In the genomic region with DNA sequence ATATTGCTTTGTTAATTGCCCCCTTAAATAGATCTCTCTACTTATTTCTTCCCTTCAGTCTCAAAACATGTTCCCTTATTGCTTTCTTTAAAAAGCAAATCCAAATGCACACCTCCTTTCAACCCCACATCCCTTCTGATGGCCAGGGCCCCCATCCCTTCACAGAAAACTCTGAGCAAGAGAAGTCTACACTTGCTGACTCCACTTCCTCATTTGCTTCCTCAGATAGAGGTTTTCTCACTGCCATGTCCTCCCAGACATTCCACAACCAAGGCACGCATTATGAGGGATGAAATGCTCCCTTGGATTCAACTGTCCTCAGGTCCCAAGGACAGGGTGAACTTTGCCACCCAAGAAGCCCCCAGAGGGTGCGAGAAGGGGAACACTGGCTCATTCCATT, we compare ENCODE assay signal across 17 cellular contexts.
"Had no signal": no experiment of that assay in that cellular context is flagged by ENCODE, and none has a peak within 500 bp of the region (broad histone marks: within the 10 kb centered on the region; RNA-seq: fewer than 3 reads in every experiment).

No MANE protein-coding gene starts in this region.

- DNase-seq: dorsolateral prefrontal cortex; effector CD8-positive, alpha-beta T cell; heart left ventricle; hypothalamus; kidney glomerular epithelial cell; mesendoderm; naive B cell; spleen; stimulated activated CD4-positive, alpha-beta T cell treated with anti-CD3 and anti-CD28 coated beads, Interleukin-2, amount 100 ng/mL, for 24 hours; stimulated activated naive CD4-positive, alpha-beta T cell; stomach; substantia nigra; transverse colon had no signal

- H3K4me1 ChIP-seq: parathyroid adenoma had no signal

- H3K4me1 Mint-ChIP-seq: naive B cell had no signal

- H3K27ac ChIP-seq: coronary artery, dorsolateral prefrontal cortex, heart left ventricle, parathyroid adenoma, spleen, stomach, thoracic aorta, transverse colon had no signal

- H3K9me3 Mint-ChIP-seq: nephron had no signal

- H3K27ac Mint-ChIP-seq: naive B cell, nephron had no signal

- H3K27me3 ChIP-seq: dorsolateral prefrontal cortex, heart left ventricle, spleen, stomach, transverse colon had no signal

- H3K4me3 Mint-ChIP-seq: naive B cell, nephron had no signal

- H3K79me2 ChIP-seq: parathyroid adenoma had no signal

- H3K9ac ChIP-seq: parathyroid adenoma had no signal

- H3K9me3 ChIP-seq: heart left ventricle, spleen, stomach, thoracic aorta, transverse colon had no signal

- H2AFZ ChIP-seq: parathyroid adenoma had no signal
